Comparison of ENCODE assay signal across 15 cellular contexts in the genomic region with DNA sequence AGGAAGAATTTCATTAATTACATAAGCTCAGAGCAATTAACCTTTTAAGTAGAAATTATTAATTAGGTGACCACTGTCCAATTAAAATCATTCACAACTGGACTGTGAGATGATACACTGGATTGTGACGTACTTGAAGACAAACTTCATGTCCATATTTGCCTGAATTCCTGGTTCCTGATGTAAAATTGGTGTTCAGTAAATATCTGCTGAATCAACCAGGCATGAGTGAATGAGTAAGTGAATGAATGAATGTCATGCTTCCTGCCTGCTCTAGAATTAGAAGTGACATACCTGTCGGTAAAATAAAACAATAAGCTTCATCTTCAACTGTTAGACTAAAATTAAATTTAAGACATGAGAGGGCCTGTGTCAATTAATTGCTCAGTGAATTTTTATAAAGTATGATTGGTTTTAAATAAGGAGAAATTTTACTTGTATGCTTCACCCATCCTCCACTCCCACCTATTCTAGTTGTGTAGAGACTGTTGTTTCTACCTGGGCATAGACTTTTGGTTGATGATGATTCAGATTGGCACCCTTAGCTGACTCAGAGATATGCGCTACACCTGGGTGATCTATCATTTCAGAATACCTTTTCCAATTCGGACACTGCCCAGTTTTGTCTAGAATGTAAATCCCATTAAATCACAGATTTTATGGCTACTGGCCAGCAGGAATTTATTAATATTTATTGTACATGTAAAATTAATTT.
DNase-seq lines count a peak whose midpoint lies in the region; ATAC-seq, FAIRE-seq and TF ChIP-seq lines count a peak whose summit lies in the region.
"Had no signal": no experiment of that assay in that cellular context is flagged by ENCODE, and none has a peak within 500 bp of the region (broad histone marks: within the 10 kb centered on the region; RNA-seq: fewer than 3 reads in every experiment).

No MANE protein-coding gene starts in this region.

- ATAC-seq in HG03521 (IDR thresholded peaks at IDR 0.05; ENCODE audit: unreplicated experiment) (no peak), HG02571 (IDR thresholded peaks at IDR 0.05; ENCODE audit: unreplicated experiment) (no peak)

- FAIRE-seq in D721Med (lab: Jason Lieb, UNC) = peak; percentile 46
- FAIRE-seq: GM19239, H1 had no signal

- TF ChIP-seq CTCF in D721Med (IDR thresholded peaks at IDR 0.05; ENCODE audit: insufficient read depth, missing control alignments) = no peak
- no peak for TF ChIP-seq CTCF in RWPE1 (conservative IDR thresholded peaks at IDR 0.05; ENCODE audit: low read depth)
- TF ChIP-seq CTCF in epithelial cell of esophagus (IDR thresholded peaks at IDR 0.05; ENCODE audit: insufficient read depth, low read depth, low read length, missing control alignments) = no peak

- DNase-seq in D721Med (ENCODE audit: insufficient read length, low spot score) = no peak
- peak; percentile 43 for DNase-seq in RWPE1 (ENCODE audit: low spot score)
- DNase-seq in epithelial cell of esophagus (ENCODE audit: low read depth) = peak; percentile 88
- peak; percentile 7 for DNase-seq in kidney tubule cell (ENCODE audit: low spot score)
- no peak for DNase-seq in NCI-H1092 (lab: John Stamatoyannopoulos, UW)
- DNase-seq: 8988T; CD4-positive, alpha-beta memory T cell; DMS79 treated with DMSO at 0.1 percent for 48 hours; GF-D8; H9 had no signal

- H3K4me3 ChIP-seq in epithelial cell of esophagus (ENCODE audit: low read length) = no peak overlapping the region
- H3K4me3 ChIP-seq: BLaER1 had no signal

- POLR2A ChIA-PET in RWPE1 (lab: Yijun Ruan, JAX; ENCODE audit: low non-redundant PET) = no interaction called here

- H3K27ac ChIP-seq in RWPE1 = no peak overlapping the region
- H3K27ac ChIP-seq: BLaER1 had no signal

- CTCF ChIA-PET in RWPE1 (lab: Yijun Ruan, JAX) = interaction anchor here (0.6 to 1.0 kb wide), 2 partner anchors 47 to 412 kb away, joined by 3 read pairs; no protein-coding TSS in a partner anchor

Comparison
In these comparisons a context has a peak if more than half of its experiments do, and no peak if none do; other contexts are left out.
1. DNase-seq: peak in RWPE1 (single experiment), epithelial cell of esophagus (single experiment) and kidney tubule cell (single experiment); none in D721Med (single experiment) and NCI-H1092 (single experiment).